20 cellular contexts compared by ENCODE assay signal in genomic region chr11:72876147-72876546, GRCh38.
A peak's percentile ranks its signal among the peaks of the same experiment; 100 is the strongest.
DNase-seq lines count a peak whose midpoint lies in the region; ATAC-seq, FAIRE-seq and TF ChIP-seq lines count a peak whose summit lies in the region.
"Had no signal": no experiment of that assay in that cellular context is flagged by ENCODE, and none has a peak within 500 bp of the region (broad histone marks: within the 10 kb centered on the region; RNA-seq: fewer than 3 reads in every experiment).

No MANE protein-coding gene starts in this region.

- 99% methylated on average over 3 of the region's 3 CpGs for WGBS in HepG2 (ENCODE audit: low lambda C conversion rate)
- 98% methylated on average over 3 of the region's 3 CpGs for WGBS in right lobe of liver (ENCODE audit: insufficient coverage, low coverage, low lambda C conversion rate, missing lambda C conversion rate)

- no peaks in the 10 kb centered on the region for H3K79me2 ChIP-seq in HepG2 (ENCODE audit: insufficient read depth, low read length)

- TF ChIP-seq CTCF in HepG2 (CRISPR knock-in tag; IDR thresholded peaks at IDR 0.05) (no peak), right lobe of liver (IDR thresholded peaks at IDR 0.05) (no peak), activated B cell treated with CpG ODN at 0.5 μM for 24 hours (IDR thresholded peaks at IDR 0.05) (no peak)

- POLR2A ChIA-PET in HepG2 (lab: Yijun Ruan, JAX), result no interaction called here
- POLR2A ChIA-PET in activated B cell treated with CpG ODN at 0.5 μM for 24 hours (lab: Charles Lee), result no interaction called here

- BruUV-seq in HepG2 (replicated peaks; lab: Mats Ljungman, UMichigan), result no TSS peak

- peaks cover 69% of the 10 kb centered on the region for H3K36me3 Mint-ChIP-seq in activated B cell treated with CpG ODN at 0.5 μM for 24 hours (ENCODE audit: low read depth)
- H3K36me3 Mint-ChIP-seq in stimulated activated memory B cell treated with anti-CD40 and anti-IgM and Interleukin-4, amounts not matched to agents 10 μg/mL and 1 μg/mL and 100 μg/mL, for 72 hours, result peaks cover 53% of the 10 kb centered on the region

- ATAC-seq in HepG2, result no peak
- no peak for ATAC-seq in right lobe of liver
- no peak for ATAC-seq in activated B cell treated with CpG ODN at 0.5 μM for 24 hours (ENCODE audit: low read depth)
- ATAC-seq in stimulated activated memory B cell treated with anti-CD40 and anti-IgM and Interleukin-4, amounts not matched to agents 10 μg/mL and 1 μg/mL and 100 μg/mL, for 72 hours, result no peak
- no peak for ATAC-seq in GM19395 (IDR thresholded peaks at IDR 0.05; ENCODE audit: unreplicated experiment)
- no peak for ATAC-seq in HG03039 (IDR thresholded peaks at IDR 0.05; ENCODE audit: unreplicated experiment)
- ATAC-seq: CD8-positive, alpha-beta T cell had no signal

- H3K4me1 ChIP-seq in HepG2 (ENCODE audit: insufficient read depth, low read length) (no peaks in the 10 kb centered on the region), right lobe of liver (no peaks in the 10 kb centered on the region)
- H3K4me1 ChIP-seq: BLaER1, Caco-2 had no signal

- no peaks in the 10 kb centered on the region for H4K20me1 ChIP-seq in HepG2 (ENCODE audit: insufficient read depth, low read length)
- H4K20me1 ChIP-seq: BLaER1 had no signal

- no peaks in the 10 kb centered on the region for H3K27me3 Mint-ChIP-seq in activated B cell treated with CpG ODN at 0.5 μM for 24 hours
- no peaks in the 10 kb centered on the region for H3K27me3 Mint-ChIP-seq in stimulated activated memory B cell treated with anti-CD40 and anti-IgM and Interleukin-4, amounts not matched to agents 10 μg/mL and 1 μg/mL and 100 μg/mL, for 72 hours
- H3K27me3 Mint-ChIP-seq: CD4-positive, CD25-positive, alpha-beta regulatory T cell had no signal

- TF ChIP-seq POLR2A in HepG2 (IDR thresholded peaks at IDR 0.05; ENCODE audit: insufficient read depth in 1 of 2, low read depth in 2 of 2, low read length in 2 of 2) (no peak), right lobe of liver (IDR thresholded peaks at IDR 0.05) (no peak)

- no peak overlapping the region for H3K9ac ChIP-seq in HepG2 (ENCODE audit: insufficient read depth, low read depth, low read length)
- H3K9ac ChIP-seq: BLaER1, GM23248 had no signal

- no peak overlapping the region for H3K4me3 ChIP-seq in HepG2 (replicated peaks in 1 of 3; ENCODE audit: insufficient read depth in 1 of 3, low read depth in 2 of 3, low read length in 3 of 3)
- H3K4me3 ChIP-seq in right lobe of liver, result no peak overlapping the region
- H3K4me3 ChIP-seq: BLaER1, GM23248 had no signal

- H3K4me2 ChIP-seq in HepG2 (ENCODE audit: low read depth, low read length), result no peak overlapping the region
- H3K4me2 ChIP-seq: BLaER1 had no signal

- H3K4me3 Mint-ChIP-seq in activated B cell treated with CpG ODN at 0.5 μM for 24 hours, result no peak overlapping the region
- no peak overlapping the region for H3K4me3 Mint-ChIP-seq in stimulated activated memory B cell treated with anti-CD40 and anti-IgM and Interleukin-4, amounts not matched to agents 10 μg/mL and 1 μg/mL and 100 μg/mL, for 72 hours
- H3K4me3 Mint-ChIP-seq: CD4-positive, CD25-positive, alpha-beta regulatory T cell; CD8-positive, alpha-beta T cell had no signal

- no peak overlapping the region for H2AFZ ChIP-seq in HepG2 (ENCODE audit: low read length)
- H2AFZ ChIP-seq: GM23248 had no signal

- peak overlapping the region; percentile 69 for H3K27ac Mint-ChIP-seq in activated B cell treated with CpG ODN at 0.5 μM for 24 hours
- peak overlapping the region; percentile 69 for H3K27ac Mint-ChIP-seq in stimulated activated memory B cell treated with anti-CD40 and anti-IgM and Interleukin-4, amounts not matched to agents 10 μg/mL and 1 μg/mL and 100 μg/mL, for 72 hours
- H3K27ac Mint-ChIP-seq: CD8-positive, alpha-beta T cell had no signal

- H3K9me3 ChIP-seq in HepG2 (ENCODE audit: low read length) (no peaks in the 10 kb centered on the region), right lobe of liver (no peaks in the 10 kb centered on the region)
- H3K9me3 ChIP-seq: Caco-2 had no signal

- CTCF ChIA-PET in HepG2 (lab: Yijun Ruan, JAX; ENCODE audit: low intra/inter-chr PET ratio, low total read pairs), result no interaction called here
- CTCF ChIA-PET in activated B cell treated with CpG ODN at 0.5 μM for 24 hours (lab: Charles Lee), result no interaction called here

- in situ Hi-C loops in HepG2 (cut with HindIII; ENCODE audit: extremely low pct_ligation_motif_present, low pct_unique_long_range_greater_than_20kb), result no loop called here

- intact Hi-C loops in HepG2 (cut with micrococcal nuclease; ENCODE audit: unreplicated experiment), result no loop called here
- intact Hi-C loops in right lobe of liver (cut with DNase I), result no loop called here
- intact Hi-C loops in activated B cell treated with CpG ODN at 0.5 μM for 24 hours (cut with micrococcal nuclease), result no loop called here

- TF ChIP-seq EP300 in HepG2 (IDR thresholded peaks at IDR 0.05; ENCODE audit: low read depth in 2 of 2, low read length in 2 of 2) (no peak), HepG2 (CRISPR knock-in tag; IDR thresholded peaks at IDR 0.05; ENCODE audit: borderline replicate concordance) (no peak)

- no peak for TF ChIP-seq RAD21 in HepG2 (CRISPR knock-in tag; IDR thresholded peaks at IDR 0.05)

- H3K27me3 ChIP-seq in HepG2 (ENCODE audit: control insufficient read depth in 1 of 2, insufficient read depth in 2 of 2, low read length in 2 of 2), result no peaks in the 10 kb centered on the region
- H3K27me3 ChIP-seq in right lobe of liver, result no peaks in the 10 kb centered on the region
- H3K27me3 ChIP-seq: BLaER1 had no signal

- FAIRE-seq in HepG2 (lab: Jason Lieb, UNC), result no peak
- FAIRE-seq: G401.6, H1 had no signal

- DNase-seq in HepG2 (ENCODE audit: low spot score), result no peak
- no peak for DNase-seq in right lobe of liver
- no peak for DNase-seq in activated B cell treated with CpG ODN at 0.5 μM for 24 hours
- no peak for DNase-seq in stimulated activated CD4-positive, alpha-beta T cell treated with anti-CD3 and anti-CD28 coated beads, Interleukin-2, amount 100 ng/mL, for 24 hours
- DNase-seq: 8988T; Caco-2; CD4-positive, CD25-positive, alpha-beta regulatory T cell; CD8-positive, alpha-beta T cell; DMS153; DND-41; GM23248; H7; HCEC 1CT had no signal

- H3K27ac ChIP-seq in HepG2 (ENCODE audit: extremely low read length, insufficient read depth, low read length), result no peak overlapping the region
- no peak overlapping the region for H3K27ac ChIP-seq in right lobe of liver
- H3K27ac ChIP-seq: BLaER1, C4-2B, GM23248 had no signal

- H3K36me3 ChIP-seq in HepG2 (replicated peaks in 1 of 2; ENCODE audit: control insufficient read depth in 1 of 2, insufficient read depth in 2 of 2, low read length in 2 of 2), result peaks cover 17 to 47% of the 10 kb centered on the region in 2 experiments
- H3K36me3 ChIP-seq in right lobe of liver, result no peaks in the 10 kb centered on the region

- H3K4me1 Mint-ChIP-seq in activated B cell treated with CpG ODN at 0.5 μM for 24 hours, result peaks cover 15% of the 10 kb centered on the region
- peaks cover 27% of the 10 kb centered on the region for H3K4me1 Mint-ChIP-seq in stimulated activated memory B cell treated with anti-CD40 and anti-IgM and Interleukin-4, amounts not matched to agents 10 μg/mL and 1 μg/mL and 100 μg/mL, for 72 hours

- no peaks in the 10 kb centered on the region for H3K9me3 Mint-ChIP-seq in activated B cell treated with CpG ODN at 0.5 μM for 24 hours
- H3K9me3 Mint-ChIP-seq in stimulated activated memory B cell treated with anti-CD40 and anti-IgM and Interleukin-4, amounts not matched to agents 10 μg/mL and 1 μg/mL and 100 μg/mL, for 72 hours, result no peaks in the 10 kb centered on the region

TF ChIP-seq in HepG2, 621 proteins besides CTCF, POLR2A, EP300 and RAD21:
- peak; percentile 59 to 68; a peak in 3 of 4 replicates for TF ChIP-seq MAFK (conservative IDR thresholded peaks at IDR 0.05 in 1 of 2, IDR thresholded peaks at IDR 0.05 in 1 of 2; ENCODE audit: low read length in 2 of 2)
- TF ChIP-seq SOX6 (IDR thresholded peaks at IDR 0.05), result no peak
- no peak for TF ChIP-seq SOX6 (CRISPR knock-in tag; IDR thresholded peaks at IDR 0.05)
- TF ChIP-seq MAFF (IDR thresholded peaks at IDR 0.05; ENCODE audit: low read depth, low read length), result peak; percentile 17; the same call in 1 of the 2 replicates
